Comparison of ENCODE assay signal across 8 cellular contexts in genomic region chr7:37920619-37921339, GRCh38. TPM values are rescaled to one million over a fixed set of nuclear protein-coding genes. Genes with fewer than 3 reads are reported as not detected.
DNase-seq lines count a peak whose midpoint lies in the region; ATAC-seq and TF ChIP-seq lines count a peak whose summit lies in the region.

EPDR1 (plus strand) TSS chr7:37920640; CDS start chr7:37920940, 300 bp downstream.

- H3K4me1 Mint-ChIP-seq in activated B cell treated with CpG ODN at 0.5 μM for 24 hours (peaks cover 31% of the 10 kb centered on the region), natural killer cell (peaks cover 27 to 29% of the 10 kb centered on the region in 2 donors)

- peak within 1 kb of the TSS; percentile 77 for H3K4me3 Mint-ChIP-seq in activated B cell treated with CpG ODN at 0.5 μM for 24 hours
- H3K4me3 Mint-ChIP-seq in natural killer cell: peak within 1 kb of the TSS; percentile 93

- DNase-seq in activated T-cell treated with anti-CD3 and anti-CD28 coated beads for 24 hours (ENCODE audit: low read depth): peak; percentile 27
- no peak for DNase-seq in activated T-cell treated with anti-CD3 and anti-CD28 coated beads, Interleukin-2, amount 50 U/mL, for 1 hour
- DNase-seq in NCI-H1048 (lab: John Stamatoyannopoulos, UW): peak; percentile 46
- DNase-seq in activated B cell treated with CpG ODN at 0.5 μM for 24 hours: peak; percentile 20
- no peak for DNase-seq in fibroblast of villous mesenchyme (ENCODE audit: low read depth)
- DNase-seq in natural killer cell: peak; percentile 23
- DNase-seq in aorta: peak; percentile 78 to 85

- H3K9me3 Mint-ChIP-seq in activated B cell treated with CpG ODN at 0.5 μM for 24 hours (peaks cover 2% of the 10 kb centered on the region), natural killer cell (no peaks in the 10 kb centered on the region)

- no peaks in the 10 kb centered on the region for H3K9me3 ChIP-seq in HEK293 (ENCODE audit: control insufficient read depth, insufficient read depth, low read depth, low read length)
- H3K9me3 ChIP-seq in aorta (ENCODE audit: control insufficient read depth, low read length): no peaks in the 10 kb centered on the region

- CTCF ChIA-PET in HEK293 (lab: Yijun Ruan, JAX) (interaction anchor here (0.6 to 1.1 kb wide), 6 partner anchors 11 to 425 kb away, joined by 3 to 5 read pairs (median 3); no protein-coding TSS in a partner anchor), activated B cell treated with CpG ODN at 0.5 μM for 24 hours (lab: Charles Lee) (no interaction called here)

- intact Hi-C loops in activated B cell treated with CpG ODN at 0.5 μM for 24 hours (cut with micrococcal nuclease): loop anchor here (2.0 kb wide), 1 partner anchor 302 kb away; no protein-coding TSS in a partner anchor
- intact Hi-C loops in natural killer cell (cut with micrococcal nuclease): no loop called here
- intact Hi-C loops in aorta (cut with DNase I): no loop called here

- WGBS in aorta, 2 donors: 0% methylated on average over 61 to 62 of the region's 62 CpGs

- no peaks in the 10 kb centered on the region for H3K36me3 Mint-ChIP-seq in activated B cell treated with CpG ODN at 0.5 μM for 24 hours (ENCODE audit: low read depth)
- H3K36me3 Mint-ChIP-seq in natural killer cell: no peaks in the 10 kb centered on the region

- H3K27ac ChIP-seq in HEK293 (ENCODE audit: extremely low read depth, low read depth, low read length) (peak within 1 kb of the TSS; percentile 81; the same call in 1 of the 2 replicates), aorta (ENCODE audit: low read depth in 1 of 2, low read length in 2 of 2) (peak within 1 kb of the TSS; percentile 2 to 66)

- H3K4me3 ChIP-seq in HEK293 (ENCODE audit: low read depth, low read length): peak within 1 kb of the TSS; percentile 56
- H3K4me3 ChIP-seq in fibroblast of villous mesenchyme (ENCODE audit: low read depth, low read length): peak within 1 kb of the TSS; percentile 49
- H3K4me3 ChIP-seq in aorta (ENCODE audit: low read length in 2 of 2): peak within 1 kb of the TSS; percentile 50 to 84

- POLR2A ChIA-PET in HEK293 (lab: Yijun Ruan, JAX): interaction anchor here (0.6 kb wide), 2 partner anchors 17 to 257 kb away, joined by 3 read pairs; partner anchors contain the start of gene STARD3NL
- POLR2A ChIA-PET in activated B cell treated with CpG ODN at 0.5 μM for 24 hours (lab: Charles Lee): no interaction called here

- H3K27ac Mint-ChIP-seq in activated B cell treated with CpG ODN at 0.5 μM for 24 hours: no peak within 1 kb of the TSS
- H3K27ac Mint-ChIP-seq in natural killer cell: peak within 1 kb of the TSS in 1 of 2 donors; percentile 67

- peak; percentile 66 for TF ChIP-seq CTCF in HEK293 (tag by site-specific recombination; IDR thresholded peaks at IDR 0.05)
- TF ChIP-seq CTCF in activated B cell treated with CpG ODN at 0.5 μM for 24 hours (IDR thresholded peaks at IDR 0.05): no peak
- TF ChIP-seq CTCF in fibroblast of villous mesenchyme (IDR thresholded peaks at IDR 0.05; ENCODE audit: insufficient read depth, low read depth, low read length): no peak
- no peak for TF ChIP-seq CTCF in natural killer cell (IDR thresholded peaks at IDR 0.05)

- ATAC-seq in activated B cell treated with CpG ODN at 0.5 μM for 24 hours (ENCODE audit: low read depth) (peak; percentile 77), natural killer cell (peak; percentile 67 to 76 (median 74)), aorta (ENCODE audit: low FRiP score) (peak; percentile 66)

- H3K27me3 Mint-ChIP-seq in activated B cell treated with CpG ODN at 0.5 μM for 24 hours (peaks cover 50% of the 10 kb centered on the region), natural killer cell (ENCODE audit: low read depth in 2 of 2) (peaks cover 17 to 41% of the 10 kb centered on the region in 2 donors)

- no peaks in the 10 kb centered on the region for H3K27me3 ChIP-seq in aorta (ENCODE audit: control insufficient read depth in 1 of 2, insufficient read depth in 2 of 2, low read length in 1 of 2)

- H3K36me3 ChIP-seq in HEK293 (ENCODE audit: control insufficient read depth in 2 of 2, insufficient read depth in 1 of 2, low read length in 2 of 2): no peaks in the 10 kb centered on the region
- H3K36me3 ChIP-seq in aorta (ENCODE audit: control insufficient read depth in 1 of 2, insufficient read depth in 2 of 2, low read length in 1 of 2): no peaks in the 10 kb centered on the region

- H3K4me1 ChIP-seq in HEK293 (ENCODE audit: control insufficient read depth, insufficient read depth, low read length) (peaks cover under 1% of the 10 kb centered on the region; the same call in 1 of the 2 replicates), aorta (ENCODE audit: control insufficient read depth in 1 of 2, insufficient read depth in 2 of 2, low read length in 2 of 2) (peaks cover 0 to 5% of the 10 kb centered on the region in 2 donors)

TF ChIP-seq in HEK293, 187 proteins besides CTCF, POLR2A, EP300 and RAD21 (continues in another document):
- no peak for TF ChIP-seq RBAK (tag by site-specific recombination; IDR thresholded peaks at IDR 0.05)
- 0 out of 2 replicates have a peak, but pooled peaks have one; percentile 20 for TF ChIP-seq KLF9 (tag by site-specific recombination; IDR thresholded peaks at IDR 0.05; ENCODE audit: low read depth)
- TF ChIP-seq, protein P1, sequence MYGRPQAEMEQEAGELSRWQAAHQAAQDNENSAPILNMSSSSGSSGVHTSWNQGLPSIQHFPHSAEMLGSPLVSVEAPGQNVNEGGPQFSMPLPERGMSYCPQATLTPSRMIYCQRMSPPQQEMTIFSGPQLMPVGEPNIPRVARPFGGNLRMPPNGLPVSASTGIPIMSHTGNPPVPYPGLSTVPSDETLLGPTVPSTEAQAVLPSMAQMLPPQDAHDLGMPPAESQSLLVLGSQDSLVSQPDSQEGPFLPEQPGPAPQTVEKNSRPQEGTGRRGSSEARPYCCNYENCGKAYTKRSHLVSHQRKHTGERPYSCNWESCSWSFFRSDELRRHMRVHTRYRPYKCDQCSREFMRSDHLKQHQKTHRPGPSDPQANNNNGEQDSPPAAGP (tag by site-specific recombination; IDR thresholded peaks at IDR 0.05): 0 out of 2 replicates have a peak, but pooled peaks have one; percentile 26
- TF ChIP-seq ZNF324 (tag by site-specific recombination; IDR thresholded peaks at IDR 0.05): 0 out of 2 replicates have a peak, but pooled peaks have one; percentile 23
- peak; percentile 51; the same call in 1 of the 2 replicates for TF ChIP-seq SP2 (tag by site-specific recombination; IDR thresholded peaks at IDR 0.05)
- TF ChIP-seq ZBTB48 (tag by site-specific recombination; IDR thresholded peaks at IDR 0.05): peak; percentile 83; the same call in 1 of the 2 replicates
- no peak for TF ChIP-seq BCL11B (tag by site-specific recombination; IDR thresholded peaks at IDR 0.05; ENCODE audit: low read depth)
- peak; percentile 65 for TF ChIP-seq ZBTB20 (tag by site-specific recombination; IDR thresholded peaks at IDR 0.05)
- TF ChIP-seq ZNF473 (tag by site-specific recombination; IDR thresholded peaks at IDR 0.05): no peak
- TF ChIP-seq, protein P2, sequence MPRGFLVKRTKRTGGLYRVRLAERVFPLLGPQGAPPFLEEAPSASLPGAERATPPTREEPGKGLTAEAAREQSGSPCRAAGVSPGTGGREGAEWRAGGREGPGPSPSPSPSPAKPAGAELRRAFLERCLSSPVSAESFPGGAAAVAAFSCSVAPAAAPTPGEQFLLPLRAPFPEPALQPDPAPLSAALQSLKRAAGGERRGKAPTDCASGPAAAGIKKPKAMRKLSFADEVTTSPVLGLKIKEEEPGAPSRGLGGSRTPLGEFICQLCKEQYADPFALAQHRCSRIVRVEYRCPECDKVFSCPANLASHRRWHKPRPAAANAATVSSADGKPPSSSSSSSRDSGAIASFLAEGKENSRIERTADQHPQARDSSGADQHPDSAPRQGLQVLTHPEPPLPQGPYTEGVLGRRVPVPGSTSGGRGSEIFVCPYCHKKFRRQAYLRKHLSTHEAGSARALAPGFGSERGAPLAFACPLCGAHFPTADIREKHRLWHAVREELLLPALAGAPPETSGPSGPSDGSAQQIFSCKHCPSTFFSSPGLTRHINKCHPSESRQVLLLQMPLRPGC (tag by site-specific recombination; IDR thresholded peaks at IDR 0.05): no peak
- no peak for TF ChIP-seq ZNF76 (tag by site-specific recombination; IDR thresholded peaks at IDR 0.05; ENCODE audit: borderline replicate concordance, low read depth)
- 0 out of 2 replicates have a peak, but pooled peaks have one; percentile 54 for TF ChIP-seq ZNF501 (tag by site-specific recombination; IDR thresholded peaks at IDR 0.05)
- peak; percentile 74 for TF ChIP-seq ZNF335 (tag by site-specific recombination; conservative IDR thresholded peaks at IDR 0.05)
- TF ChIP-seq, protein P3, sequence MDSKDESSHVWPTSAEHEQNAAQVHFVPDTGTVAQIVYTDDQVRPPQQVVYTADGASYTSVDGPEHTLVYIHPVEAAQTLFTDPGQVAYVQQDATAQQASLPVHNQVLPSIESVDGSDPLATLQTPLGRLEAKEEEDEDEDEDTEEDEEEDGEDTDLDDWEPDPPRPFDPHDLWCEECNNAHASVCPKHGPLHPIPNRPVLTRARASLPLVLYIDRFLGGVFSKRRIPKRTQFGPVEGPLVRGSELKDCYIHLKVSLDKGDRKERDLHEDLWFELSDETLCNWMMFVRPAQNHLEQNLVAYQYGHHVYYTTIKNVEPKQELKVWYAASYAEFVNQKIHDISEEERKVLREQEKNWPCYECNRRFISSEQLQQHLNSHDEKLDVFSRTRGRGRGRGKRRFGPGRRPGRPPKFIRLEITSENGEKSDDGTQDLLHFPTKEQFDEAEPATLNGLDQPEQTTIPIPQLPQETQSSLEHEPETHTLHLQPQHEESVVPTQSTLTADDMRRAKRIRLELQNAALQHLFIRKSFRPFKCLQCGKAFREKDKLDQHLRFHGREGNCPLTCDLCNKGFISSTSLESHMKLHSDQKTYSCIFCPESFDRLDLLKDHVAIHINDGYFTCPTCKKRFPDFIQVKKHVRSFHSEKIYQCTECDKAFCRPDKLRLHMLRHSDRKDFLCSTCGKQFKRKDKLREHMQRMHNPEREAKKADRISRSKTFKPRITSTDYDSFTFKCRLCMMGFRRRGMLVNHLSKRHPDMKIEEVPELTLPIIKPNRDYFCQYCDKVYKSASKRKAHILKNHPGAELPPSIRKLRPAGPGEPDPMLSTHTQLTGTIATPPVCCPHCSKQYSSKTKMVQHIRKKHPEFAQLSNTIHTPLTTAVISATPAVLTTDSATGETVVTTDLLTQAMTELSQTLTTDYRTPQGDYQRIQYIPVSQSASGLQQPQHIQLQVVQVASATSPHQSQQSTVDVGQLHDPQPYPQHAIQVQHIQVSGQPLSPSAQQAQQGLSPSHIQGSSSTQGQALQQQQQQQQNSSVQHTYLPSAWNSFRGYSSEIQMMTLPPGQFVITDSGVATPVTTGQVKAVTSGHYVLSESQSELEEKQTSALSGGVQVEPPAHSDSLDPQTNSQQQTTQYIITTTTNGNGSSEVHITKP (tag by site-specific recombination; IDR thresholded peaks at IDR 0.05): peak; percentile 63

RNA-seq across cellular contexts. Expression of gene EPDR1, which starts in this region (rescaled TPM):
- 0.22 and 0.69 TPM in 2 replicates for total RNA-seq in activated B cell treated with CpG ODN at 0.5 μM for 24 hours
- total RNA-seq in fibroblast of villous mesenchyme: 11.0 and 28.1 TPM in 2 replicates
- total RNA-seq in natural killer cell: 1 to 10 TPM; 1.4 to 2.1 (median 2.0) TPM
- 10 to 100 TPM; 35.6 to 39.0 TPM for total RNA-seq in aorta
- 10 to 100 TPM; 31.3 to 44.0 TPM for polyA plus RNA-seq in aorta

Comparison
In these comparisons a context has a peak if more than half of its experiments do, and no peak if none do; other contexts are left out.
1. DNase-seq: peak in activated T-cell treated with anti-CD3 and anti-CD28 coated beads for 24 hours (single experiment), NCI-H1048 (single experiment), natural killer cell (single experiment) and aorta (2 of 2); none in activated T-cell treated with anti-CD3 and anti-CD28 coated beads, Interleukin-2, amount 50 U/mL, for 1 hour (single experiment) and fibroblast of villous mesenchyme (single experiment).
2. Peak in DNase-seq and ATAC-seq in activated B cell treated with CpG ODN at 0.5 μM for 24 hours; RNA of the gene not detected or under 1 TPM.
3. Peak in every context shown above with its lines, with median percentiles within 50 percentile points of each other: H3K4me3 ChIP-seq and ATAC-seq.